ENCODE assay signal across 17 cellular contexts in genomic region chr6:33682341-33682740, GRCh38. TPM values are rescaled to one million over a fixed set of nuclear protein-coding genes. Genes with fewer than 3 reads are reported as not detected.
DNase-seq lines count a peak whose midpoint lies in the region; ATAC-seq and TF ChIP-seq lines count a peak whose summit lies in the region.
"Had no signal": no experiment of that assay in that cellular context is flagged by ENCODE, and none has a peak within 500 bp of the region (broad histone marks: within the 10 kb centered on the region; RNA-seq: fewer than 3 reads in every experiment).

No MANE protein-coding gene starts in this region.

- intact Hi-C loops in CD4-positive, alpha-beta T cell (cut with DNase I, micrococcal nuclease) = no loop called here
- intact Hi-C loops in stomach (cut with DNase I; ENCODE audit: low total_unique reads) = no loop called here

- no peaks in the 10 kb centered on the region for H4K20me1 ChIP-seq in osteoblast (ENCODE audit: insufficient read depth, low read length)

- CTCF ChIA-PET in CD4-positive, alpha-beta T cell (lab: Charles Lee) = no interaction called here
- CTCF ChIA-PET in activated CD4-positive, alpha-beta memory T cell treated with anti-CD3 and anti-CD28 coated beads, Interleukin-2, amount 10 ng/mL, durations not matched to agents 7 days and 5 days (lab: Charles Lee) = interaction anchor here (0.7 to 2.2 kb wide), 3 partner anchors 13 to 42 kb away, joined by 4 to 16 read pairs (median 6); no protein-coding TSS in a partner anchor

- no peaks in the 10 kb centered on the region for H3K79me2 ChIP-seq in osteoblast (ENCODE audit: insufficient read depth, low read length)

- H3K27me3 ChIP-seq in CD4-positive, alpha-beta T cell (ENCODE audit: control insufficient read depth, insufficient read depth, low read length) = no peaks in the 10 kb centered on the region
- H3K27me3 ChIP-seq in osteoblast (ENCODE audit: insufficient read depth, low read length) = no peaks in the 10 kb centered on the region
- H3K27me3 ChIP-seq in stomach = no peaks in the 10 kb centered on the region

- ATAC-seq in activated T-cell treated with anti-CD3 and anti-CD28 coated beads, Interleukin-2, amount 50 U/mL, for 72 hours (replicated peaks in 1 of 2) = no peak
- no peak for ATAC-seq in CD4-positive, alpha-beta T cell (ENCODE audit: poor library complexity)
- ATAC-seq in naive thymus-derived CD8-positive, alpha-beta T cell = no peak
- ATAC-seq: HepG2 had no signal

- TF ChIP-seq POLR2A in stomach (IDR thresholded peaks at IDR 0.05) = no peak

- H2AFZ ChIP-seq in osteoblast (ENCODE audit: low read length) = no peak overlapping the region

- H3K9me3 Mint-ChIP-seq in activated T-cell treated with anti-CD3 and anti-CD28 coated beads, Interleukin-2, amount 50 U/mL, for 72 hours = no peaks in the 10 kb centered on the region
- no peaks in the 10 kb centered on the region for H3K9me3 Mint-ChIP-seq in CD4-positive, alpha-beta T cell
- no peaks in the 10 kb centered on the region for H3K9me3 Mint-ChIP-seq in activated CD4-positive, alpha-beta memory T cell treated with anti-CD3 and anti-CD28 coated beads, Interleukin-2, amount 10 ng/mL, durations not matched to agents 7 days and 5 days
- H3K9me3 Mint-ChIP-seq in naive thymus-derived CD8-positive, alpha-beta T cell = no peaks in the 10 kb centered on the region
- H3K9me3 Mint-ChIP-seq: HFFc6 had no signal

- H3K36me3 Mint-ChIP-seq in activated T-cell treated with anti-CD3 and anti-CD28 coated beads, Interleukin-2, amount 50 U/mL, for 72 hours (ENCODE audit: insufficient read depth in 2 of 2) = peaks cover 7 to 19% of the 10 kb centered on the region in 2 donors
- peaks cover 99% of the 10 kb centered on the region for H3K36me3 Mint-ChIP-seq in CD4-positive, alpha-beta T cell (ENCODE audit: low read depth)
- peaks cover 84% of the 10 kb centered on the region for H3K36me3 Mint-ChIP-seq in activated CD4-positive, alpha-beta memory T cell treated with anti-CD3 and anti-CD28 coated beads, Interleukin-2, amount 10 ng/mL, durations not matched to agents 7 days and 5 days (ENCODE audit: low read depth)
- peaks cover 5 to 79% (median 28%) of the 10 kb centered on the region in 3 donors for H3K36me3 Mint-ChIP-seq in naive thymus-derived CD8-positive, alpha-beta T cell

- no peak for TF ChIP-seq EP300 in stomach (IDR thresholded peaks at IDR 0.05)

- DNase-seq in activated T-cell treated with anti-CD3 and anti-CD28 coated beads, Interleukin-2, amount 50 U/mL, for 72 hours = no peak
- no peak for DNase-seq in activated T-cell treated with anti-CD3 and anti-CD28 coated beads for 4 hours
- DNase-seq in CD4-positive, alpha-beta T cell = no peak
- no peak for DNase-seq in activated CD4-positive, alpha-beta memory T cell treated with anti-CD3 and anti-CD28 coated beads, Interleukin-2, amount 10 ng/mL, durations not matched to agents 7 days and 5 days
- DNase-seq in osteoblast (ENCODE audit: insufficient read length, low spot score, missing footprints) = peak; percentile 50
- no peak for DNase-seq in stomach
- DNase-seq in naive thymus-derived CD8-positive, alpha-beta T cell = no peak
- DNase-seq: HFFc6, NCI-H1048, NCI-H1436 treated with DMSO at 0.1 percent for 48 hours, NCI-H2029 treated with DMSO at 0.1 percent for 48 hours, NCI-H2171 treated with DMSO at 0.1 percent for 48 hours, NCI-H774, RPMI8226 had no signal

- peaks cover 37% of the 10 kb centered on the region for H3K36me3 ChIP-seq in osteoblast (ENCODE audit: insufficient read depth, low read length)
- peaks cover 72 to 100% (median 100%) of the 10 kb centered on the region in 4 donors for H3K36me3 ChIP-seq in stomach

- POLR2A ChIA-PET in CD4-positive, alpha-beta T cell (lab: Charles Lee) = interaction anchor here (2.5 kb wide), 1 partner anchor 12 kb away, joined by 9 read pairs; no protein-coding TSS in a partner anchor
- POLR2A ChIA-PET in activated CD4-positive, alpha-beta memory T cell treated with anti-CD3 and anti-CD28 coated beads, Interleukin-2, amount 10 ng/mL, durations not matched to agents 7 days and 5 days (lab: Charles Lee) = no interaction called here
- POLR2A ChIA-PET in naive thymus-derived CD8-positive, alpha-beta T cell (lab: Charles Lee) = interaction anchor here (0.6 kb wide), 1 partner anchor 104 kb away, joined by 3 read pairs; no protein-coding TSS in a partner anchor

- peaks cover 9% of the 10 kb centered on the region for H3K4me1 Mint-ChIP-seq in activated T-cell treated with anti-CD3 and anti-CD28 coated beads, Interleukin-2, amount 50 U/mL, for 72 hours (ENCODE audit: low read depth)
- peaks cover 16% of the 10 kb centered on the region for H3K4me1 Mint-ChIP-seq in CD4-positive, alpha-beta T cell (ENCODE audit: low read depth)
- H3K4me1 Mint-ChIP-seq in activated CD4-positive, alpha-beta memory T cell treated with anti-CD3 and anti-CD28 coated beads, Interleukin-2, amount 10 ng/mL, durations not matched to agents 7 days and 5 days = peaks cover 33% of the 10 kb centered on the region
- H3K4me1 Mint-ChIP-seq in naive thymus-derived CD8-positive, alpha-beta T cell = peaks cover 2 to 14% (median 12%) of the 10 kb centered on the region in 4 donors

- peak overlapping the region; percentile 64 for H3K27ac Mint-ChIP-seq in activated T-cell treated with anti-CD3 and anti-CD28 coated beads, Interleukin-2, amount 50 U/mL, for 72 hours
- peak overlapping the region; percentile 73 for H3K27ac Mint-ChIP-seq in CD4-positive, alpha-beta T cell
- H3K27ac Mint-ChIP-seq in activated CD4-positive, alpha-beta memory T cell treated with anti-CD3 and anti-CD28 coated beads, Interleukin-2, amount 10 ng/mL, durations not matched to agents 7 days and 5 days = peak overlapping the region; percentile 75
- peak overlapping the region in 3 of 10 donors; percentile 38 to 68 (median 41) for H3K27ac Mint-ChIP-seq in naive thymus-derived CD8-positive, alpha-beta T cell
- H3K27ac Mint-ChIP-seq: HFFc6 had no signal

- 88 to 96% (median 94%) methylated on average over 12 to 13 of the region's 13 CpGs for WGBS in stomach, 5 donors

- no peaks in the 10 kb centered on the region for H3K9me3 ChIP-seq in CD4-positive, alpha-beta T cell (ENCODE audit: control insufficient read depth, low read length)
- no peaks in the 10 kb centered on the region for H3K9me3 ChIP-seq in osteoblast (ENCODE audit: low read depth, low read length)
- H3K9me3 ChIP-seq in stomach = no peaks in the 10 kb centered on the region

- no peak overlapping the region for H3K4me2 ChIP-seq in osteoblast (ENCODE audit: insufficient read depth, low read length)
- H3K4me2 ChIP-seq: KMS-11 had no signal

- H3K4me1 ChIP-seq in osteoblast (ENCODE audit: insufficient read depth, low read length) = peaks cover 5% of the 10 kb centered on the region
- no peaks in the 10 kb centered on the region for H3K4me1 ChIP-seq in stomach

- no peak for TF ChIP-seq CTCF in CD4-positive, alpha-beta T cell (IDR thresholded peaks at IDR 0.05)
- no peak for TF ChIP-seq CTCF in osteoblast (IDR thresholded peaks at IDR 0.05; ENCODE audit: extremely low read depth, low read depth, low read length)
- no peak for TF ChIP-seq CTCF in stomach (IDR thresholded peaks at IDR 0.05)

- H3K4me3 ChIP-seq in osteoblast (ENCODE audit: insufficient read depth, low read length) (no peak overlapping the region), stomach (no peak overlapping the region)

- H3K27me3 Mint-ChIP-seq in activated T-cell treated with anti-CD3 and anti-CD28 coated beads, Interleukin-2, amount 50 U/mL, for 72 hours (ENCODE audit: low read depth) = no peaks in the 10 kb centered on the region
- no peaks in the 10 kb centered on the region for H3K27me3 Mint-ChIP-seq in CD4-positive, alpha-beta T cell
- no peaks in the 10 kb centered on the region for H3K27me3 Mint-ChIP-seq in activated CD4-positive, alpha-beta memory T cell treated with anti-CD3 and anti-CD28 coated beads, Interleukin-2, amount 10 ng/mL, durations not matched to agents 7 days and 5 days
- no peaks in the 10 kb centered on the region for H3K27me3 Mint-ChIP-seq in naive thymus-derived CD8-positive, alpha-beta T cell

- H3K27ac ChIP-seq in CD4-positive, alpha-beta T cell (ENCODE audit: low read depth, low read length) = no peak overlapping the region
- no peak overlapping the region for H3K27ac ChIP-seq in osteoblast (ENCODE audit: low read depth, low read length)
- H3K27ac ChIP-seq in stomach = no peak overlapping the region
- H3K27ac ChIP-seq: C4-2B, KMS-11 had no signal

- no peak overlapping the region for H3K4me3 Mint-ChIP-seq in activated T-cell treated with anti-CD3 and anti-CD28 coated beads, Interleukin-2, amount 50 U/mL, for 72 hours
- no peak overlapping the region for H3K4me3 Mint-ChIP-seq in CD4-positive, alpha-beta T cell
- H3K4me3 Mint-ChIP-seq in activated CD4-positive, alpha-beta memory T cell treated with anti-CD3 and anti-CD28 coated beads, Interleukin-2, amount 10 ng/mL, durations not matched to agents 7 days and 5 days = no peak overlapping the region
- H3K4me3 Mint-ChIP-seq in naive thymus-derived CD8-positive, alpha-beta T cell = no peak overlapping the region
- H3K4me3 Mint-ChIP-seq: HFFc6 had no signal

RNA-seq across cellular contexts. Expression of gene UQCC2, which starts 29.2 kb away (rescaled TPM):
- total RNA-seq in activated T-cell treated with anti-CD3 and anti-CD28 coated beads, Interleukin-2, amount 50 U/mL, for 72 hours = 10 to 100 TPM; 50.6 to 59.9 TPM
- total RNA-seq in CD4-positive, alpha-beta T cell = 1 to 10 TPM; 8.7 to 9.3 TPM
- total RNA-seq in activated CD4-positive, alpha-beta memory T cell treated with anti-CD3 and anti-CD28 coated beads, Interleukin-2, amount 10 ng/mL, durations not matched to agents 7 days and 5 days = 10 to 100 TPM; 70.7 to 75.3 TPM
- total RNA-seq in osteoblast (15.2 and 20.0 TPM in 2 replicates), stomach (10 to 100 TPM in 3 of 5 donors, 1 to 10 TPM in 2; 4.7 to 25.4 (median 15.4) TPM)
- 100 to 1,000 TPM in 1 of 3 donors, 10 to 100 TPM in 2; 83.1 to 109 (median 93.7) TPM for polyA plus RNA-seq in stomach
- 10 to 100 TPM; 23.3 to 24.7 TPM for total RNA-seq in naive thymus-derived CD8-positive, alpha-beta T cell
- polyA plus RNA-seq in naive thymus-derived CD8-positive, alpha-beta T cell = 10 to 100 TPM; 44.4 to 57.7 (median 56.2) TPM
